Comparison of ENCODE assay signal across 6 cellular contexts in genomic region chr11:65524010-65524746, GRCh38. TPM values are rescaled to one million over a fixed set of nuclear protein-coding genes. Genes with fewer than 3 reads are reported as not detected.
DNase-seq lines count a peak whose midpoint lies in the region; ATAC-seq and TF ChIP-seq lines count a peak whose summit lies in the region.

No MANE protein-coding gene starts in this region.

- DNase-seq in SJCRH30: no peak
- peak; percentile 74 for DNase-seq in left ventricle myocardium superior
- DNase-seq in testis: peak; percentile 58
- DNase-seq in RKO (ENCODE audit: low spot score): no peak

- H3K27ac ChIP-seq in ACC112 (ENCODE audit: low read depth, low read length): peak overlapping the region; percentile 44; the same call in 1 of the 2 replicates
- no peak overlapping the region for H3K27ac ChIP-seq in SJCRH30
- peak overlapping the region; percentile 78 to 86 for H3K27ac ChIP-seq in testis

- 9 to 17% methylated on average over 12 of the region's 12 CpGs for WGBS in testis, 2 donors

- H3K9me3 ChIP-seq in SJCRH30 (replicated peaks) (no peaks in the 10 kb centered on the region), testis (no peaks in the 10 kb centered on the region)

- H3K4me1 ChIP-seq in ACC112 (ENCODE audit: control insufficient read depth, insufficient read depth, low read length, unreplicated experiment): peaks cover 16% of the 10 kb centered on the region
- peaks cover 4% of the 10 kb centered on the region; the same call in 1 of the 2 replicates for H3K4me1 ChIP-seq in SJCRH30
- peaks cover 49% of the 10 kb centered on the region for H3K4me1 ChIP-seq in testis

- H3K79me2 ChIP-seq in ACC112 (ENCODE audit: control insufficient read depth, insufficient read depth, low read length, unreplicated experiment): peaks cover 28% of the 10 kb centered on the region

- intact Hi-C loops in left ventricle myocardium superior (cut with micrococcal nuclease) (no loop called here), testis (cut with DNase I; ENCODE audit: low total_unique reads) (no loop called here)

- TF ChIP-seq POLR2A in testis (IDR thresholded peaks at IDR 0.05): no peak

- H3K27me3 ChIP-seq in ACC112 (ENCODE audit: insufficient read depth, low read length) (no peaks in the 10 kb centered on the region), SJCRH30 (no peaks in the 10 kb centered on the region), testis (no peaks in the 10 kb centered on the region)

- H2AFZ ChIP-seq in ACC112 (ENCODE audit: low read length, unreplicated experiment): peak overlapping the region; percentile 74

- TF ChIP-seq CTCF in testis (IDR thresholded peaks at IDR 0.05): no peak

- peaks cover 7% of the 10 kb centered on the region; the same call in 1 of the 2 replicates for H3K36me3 ChIP-seq in ACC112 (ENCODE audit: insufficient read depth, low read length)
- no peaks in the 10 kb centered on the region for H3K36me3 ChIP-seq in SJCRH30
- no peaks in the 10 kb centered on the region for H3K36me3 ChIP-seq in testis (ENCODE audit: low read depth, missing control alignments)

- H3K4me3 ChIP-seq in ACC112 (ENCODE audit: low read depth, low read length) (peak overlapping the region; percentile 76), SJCRH30 (peak overlapping the region; percentile 40), testis (no peak overlapping the region)

- ATAC-seq in left ventricle myocardium superior (peak; percentile 39), HG03095 (IDR thresholded peaks at IDR 0.05; ENCODE audit: unreplicated experiment) (no peak)

RNA-seq across cellular contexts. Expression of gene SCYL1, which starts 0.7 kb away (rescaled TPM):
- 39.1 and 41.8 TPM in 2 replicates for total RNA-seq in SJCRH30 (2014; rRNA removed; shearing (Covaris generic))
- 60.4 TPM for total RNA-seq in left ventricle myocardium superior
- total RNA-seq in testis: 100 to 1,000 TPM; 131 to 160 TPM
- polyA plus RNA-seq in testis (ENCODE audit: insufficient read depth, low read depth, low replicate concordance): 127 TPM

RNA-seq across cellular contexts. Expression of gene MALAT1, which starts 25.3 kb away (rescaled TPM):
- total RNA-seq in SJCRH30 (2014; rRNA removed; shearing (Covaris generic)): 496 and 686 TPM in 2 replicates
- total RNA-seq in left ventricle myocardium superior: 7,191 TPM
- total RNA-seq in testis: 1,000 to 10,000 TPM; 8,109 to 9,314 TPM
- polyA plus RNA-seq in testis (ENCODE audit: insufficient read depth, low read depth, low replicate concordance): 26.7 TPM

RNA-seq across cellular contexts. Expression of gene LTBP3, which starts 34.0 kb away (rescaled TPM):
- total RNA-seq in SJCRH30 (2014; rRNA removed; shearing (Covaris generic)): 13.2 and 17.2 TPM in 2 replicates
- total RNA-seq in left ventricle myocardium superior (77.5 TPM), testis (100 to 1,000 TPM; 112 to 126 TPM)
- 58.1 TPM for polyA plus RNA-seq in testis (ENCODE audit: insufficient read depth, low read depth, low replicate concordance)

RNA-seq across cellular contexts. Expression of gene ZNRD2, which starts 46.1 kb away (rescaled TPM):
- 30.6 and 32.6 TPM in 2 replicates for total RNA-seq in SJCRH30 (2014; rRNA removed; shearing (Covaris generic))
- 25.0 TPM for total RNA-seq in left ventricle myocardium superior
- total RNA-seq in testis: 10 to 100 TPM; 67.7 to 79.6 TPM
- 77.6 TPM for polyA plus RNA-seq in testis (ENCODE audit: insufficient read depth, low read depth, low replicate concordance)

RNA-seq across cellular contexts. Expression of gene FAM89B, which starts 48.2 kb away (rescaled TPM):
- 18.3 and 21.5 TPM in 2 replicates for total RNA-seq in SJCRH30 (2014; rRNA removed; shearing (Covaris generic))
- 39.3 TPM for total RNA-seq in left ventricle myocardium superior
- 10 to 100 TPM; 59.9 to 63.2 TPM for total RNA-seq in testis
- 25.8 TPM for polyA plus RNA-seq in testis (ENCODE audit: insufficient read depth, low read depth, low replicate concordance)

Comparison
In these comparisons a context has a peak if more than half of its experiments do, and no peak if none do; other contexts are left out.
1. H3K4me3 ChIP-seq: peak in ACC112 (single experiment) and SJCRH30 (single experiment); none in testis (0 of 2).
2. DNase-seq: peak in left ventricle myocardium superior (single experiment) and testis (single experiment); none in SJCRH30 (0 of 2) and RKO (single experiment).
3. RNA of gene MALAT1, which starts 25.3 kb away (total RNA-seq): 8,109 to 9,314 TPM in testis and 7,191 TPM in left ventricle myocardium superior (single experiment); 496 to 686 TPM in SJCRH30; every median in the first group is over 10 times any median in the second.